Comparison of ENCODE assay signal across 2 cellular contexts in the genomic region with DNA sequence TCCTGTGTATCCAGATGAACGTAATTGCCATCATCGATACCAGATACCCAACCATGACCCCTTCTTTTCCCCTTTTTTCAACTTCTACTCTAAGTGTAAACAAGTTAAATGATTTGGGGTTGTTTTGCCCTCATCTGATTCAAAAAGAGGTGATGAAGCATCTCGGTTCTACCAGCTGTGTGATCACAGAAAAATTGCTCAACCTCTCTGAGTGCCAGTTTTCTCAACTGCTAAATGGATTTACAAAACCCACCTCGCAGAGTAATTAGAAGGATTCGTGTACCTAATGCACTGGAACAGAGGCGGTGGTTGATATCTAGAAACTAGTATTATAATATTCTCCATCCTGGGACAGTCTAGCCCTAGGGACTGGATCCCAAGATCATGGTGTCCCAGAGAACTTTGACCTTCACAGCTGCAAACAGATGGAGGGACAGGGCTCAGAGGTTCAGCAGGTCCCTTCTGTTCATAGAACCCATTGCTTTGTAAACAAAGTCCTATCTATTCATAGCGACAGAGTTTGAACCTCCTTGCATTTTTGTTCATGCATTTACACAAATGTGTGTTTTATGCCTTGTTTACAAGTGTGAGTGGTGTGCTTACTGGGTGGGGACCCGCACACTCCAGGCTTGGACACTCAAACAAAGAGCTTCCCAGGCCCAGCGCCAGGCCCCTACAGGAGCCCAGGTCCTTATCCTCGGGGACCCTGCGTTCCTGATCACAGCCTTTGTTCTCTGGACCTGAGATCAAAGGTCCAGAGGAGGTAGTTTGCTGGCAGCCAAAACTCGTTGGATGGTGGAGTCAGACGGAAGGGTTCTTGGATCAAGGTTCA.
TF ChIP-seq lines count a peak whose summit lies in the region.

No MANE protein-coding gene starts in this region.

TF ChIP-seq in K562, 482 proteins besides CTCF, POLR2A, EP300 and RAD21 (continued from another document):
- TF ChIP-seq ADNP (tag; IDR thresholded peaks at IDR 0.05) (0 out of 2 replicates have a peak, but pooled peaks have one; percentile 37), BCOR (IDR thresholded peaks at IDR 0.05) (peak; percentile 66; the same call in 1 of the 2 replicates), RBM25 (IDR thresholded peaks at IDR 0.05; ENCODE audit: low read depth, low read length, severe bottlenecking) (peak; percentile 81), ZFP36 (IDR thresholded peaks at IDR 0.05; ENCODE audit: low read depth, low read length, partially characterized antibody) (peak; percentile 64), FOXJ2 (tag; IDR thresholded peaks at IDR 0.05) (no peak)

TF ChIP-seq in GM12891, 5 proteins besides CTCF, POLR2A, EP300 and RAD21 (continued from another document):
- TF ChIP-seq POLR2AphosphoS5 (IDR thresholded peaks at IDR 0.05; ENCODE audit: low read depth, low read length) (no peak), TAF1 (IDR thresholded peaks at IDR 0.05; ENCODE audit: low read depth, low read length) (no peak), PAX5 (IDR thresholded peaks at IDR 0.05; ENCODE audit: insufficient read depth, low read length, severe bottlenecking) (no peak)
